ENCODE assay signal across 9 cellular contexts in genomic region chr9:110126986-110127864, GRCh38.
DNase-seq lines count a peak whose midpoint lies in the region; ATAC-seq and TF ChIP-seq lines count a peak whose summit lies in the region.
"Had no signal": no experiment of that assay in that cellular context is flagged by ENCODE, and none has a peak within 500 bp of the region (broad histone marks: within the 10 kb centered on the region; RNA-seq: fewer than 3 reads in every experiment).

No MANE protein-coding gene starts in this region.

- H3K36me3 Mint-ChIP-seq in Calu3 (ENCODE audit: insufficient read depth, unreplicated experiment), result peaks cover 21% of the 10 kb centered on the region
- no peaks in the 10 kb centered on the region for H3K36me3 Mint-ChIP-seq in activated CD8-positive, alpha-beta T cell treated with anti-CD3 and anti-CD28 coated beads for 36 hours (ENCODE audit: low read depth)
- no peaks in the 10 kb centered on the region for H3K36me3 Mint-ChIP-seq in CD8-positive, alpha-beta memory T cell

- H3K27ac ChIP-seq in heart right ventricle (peak overlapping the region; percentile 78 to 94 (median 87)), prostate gland (peak overlapping the region; percentile 58 to 65)
- no peak overlapping the region for H3K27ac ChIP-seq in CD8-positive, alpha-beta memory T cell (ENCODE audit: low read depth, low read length)

- POLR2A ChIA-PET in activated CD8-positive, alpha-beta T cell treated with anti-CD3 and anti-CD28 coated beads for 36 hours (lab: Charles Lee), result interaction anchor here (0.8 to 1.1 kb wide), 2 partner anchors 16 to 17 kb away, joined by 4 read pairs; no protein-coding TSS in a partner anchor
- POLR2A ChIA-PET in CD8-positive, alpha-beta memory T cell (lab: Charles Lee), result no interaction called here

- TF ChIP-seq POLR2A in prostate gland (IDR thresholded peaks at IDR 0.05), result no peak

- peak overlapping the region; percentile 94 for H3K27ac Mint-ChIP-seq in Calu3 (ENCODE audit: unreplicated experiment)
- peak overlapping the region; percentile 58 for H3K27ac Mint-ChIP-seq in activated CD8-positive, alpha-beta T cell treated with anti-CD3 and anti-CD28 coated beads for 36 hours
- no peak overlapping the region for H3K27ac Mint-ChIP-seq in CD8-positive, alpha-beta memory T cell

- WGBS in heart right ventricle, 2 donors, result 5 to 7% methylated on average over 23 of the region's 23 CpGs
- WGBS in prostate gland, result 55% methylated on average over 23 of the region's 23 CpGs

- peak; percentile 31 for DNase-seq in Calu3
- DNase-seq in activated CD8-positive, alpha-beta T cell treated with anti-CD3 and anti-CD28 coated beads for 36 hours, result no peak
- peak; percentile 76 to 90 for DNase-seq in heart right ventricle
- DNase-seq in prostate gland (ENCODE audit: low spot score), result no peak
- DNase-seq in CD8-positive, alpha-beta memory T cell, result no peak
- DNase-seq in SIG-M5 treated with dmso at 0.1 percent for 504 hours (lab: John Stamatoyannopoulos, UW; ENCODE audit: unreplicated experiment), result no peak
- DNase-seq: amygdala had no signal

- TF ChIP-seq CTCF in Calu3 (IDR thresholded peaks at IDR 0.05; ENCODE audit: unreplicated experiment) (no peak), heart right ventricle (IDR thresholded peaks at IDR 0.05) (peak in 3 of 9 donors; percentile 17 to 31 (median 23)), prostate gland (IDR thresholded peaks at IDR 0.05) (no peak)
- no peak for TF ChIP-seq CTCF in activated CD8-positive, alpha-beta T cell treated with anti-CD3 and anti-CD28 coated beads for 36 hours (IDR thresholded peaks at IDR 0.05)

- H3K9me3 ChIP-seq in heart right ventricle (no peaks in the 10 kb centered on the region), prostate gland (no peaks in the 10 kb centered on the region)
- H3K9me3 ChIP-seq in CD8-positive, alpha-beta memory T cell (ENCODE audit: low read length), result no peaks in the 10 kb centered on the region

- H3K4me1 ChIP-seq in heart right ventricle (peaks cover 20 to 99% (median 91%) of the 10 kb centered on the region in 9 donors), prostate gland (replicated peaks) (no peaks in the 10 kb centered on the region)
- H3K4me1 ChIP-seq in CD8-positive, alpha-beta memory T cell (ENCODE audit: insufficient read depth, low read length), result peaks cover 4% of the 10 kb centered on the region

- H3K4me3 ChIP-seq in heart right ventricle (peak overlapping the region; percentile 10 to 53 (median 42)), prostate gland (no peak overlapping the region)
- H3K4me3 ChIP-seq in CD8-positive, alpha-beta memory T cell (ENCODE audit: low read length), result no peak overlapping the region

- ATAC-seq in activated CD8-positive, alpha-beta T cell treated with anti-CD3 and anti-CD28 coated beads for 36 hours, result no peak
- peak; percentile 80 to 89 (median 87) for ATAC-seq in heart right ventricle
- no peak for ATAC-seq in HG02840 (IDR thresholded peaks at IDR 0.05; ENCODE audit: low FRiP score, unreplicated experiment)
- no peak for ATAC-seq in GM19035 (IDR thresholded peaks at IDR 0.05; ENCODE audit: unreplicated experiment)

- TSS peak; percentile 45 for BruUV-seq in Calu3 (replicated peaks; lab: Mats Ljungman, UMichigan)

- CTCF ChIA-PET in Calu3 (lab: Charles Lee), result interaction anchor here (0.7 kb wide), 1 partner anchor 440 kb away, joined by 3 read pairs; no protein-coding TSS in a partner anchor
- CTCF ChIA-PET in activated CD8-positive, alpha-beta T cell treated with anti-CD3 and anti-CD28 coated beads for 36 hours (lab: Charles Lee), result interaction anchor here (1.4 kb wide), 1 partner anchor 20 kb away, joined by 5 read pairs; no protein-coding TSS in a partner anchor
- CTCF ChIA-PET in CD8-positive, alpha-beta memory T cell (lab: Charles Lee), result interaction anchor here (0.9 kb wide), 1 partner anchor 21 kb away, joined by 3 read pairs; no protein-coding TSS in a partner anchor

- H3K4me1 Mint-ChIP-seq in Calu3 (ENCODE audit: low read depth, unreplicated experiment), result peaks cover 10% of the 10 kb centered on the region
- H3K4me1 Mint-ChIP-seq in activated CD8-positive, alpha-beta T cell treated with anti-CD3 and anti-CD28 coated beads for 36 hours (ENCODE audit: low read depth), result peaks cover 19% of the 10 kb centered on the region
- peaks cover 7 to 11% (median 10%) of the 10 kb centered on the region in 3 donors for H3K4me1 Mint-ChIP-seq in CD8-positive, alpha-beta memory T cell

- intact Hi-C loops in Calu3 (cut with micrococcal nuclease; ENCODE audit: unreplicated experiment), result no loop called here
- intact Hi-C loops in activated CD8-positive, alpha-beta T cell treated with anti-CD3 and anti-CD28 coated beads for 36 hours (cut with micrococcal nuclease), result no loop called here
- intact Hi-C loops in heart right ventricle (cut with DNase I), result loop anchor here in 3 of 10 donors (5.0 kb wide), 3 partner anchors 45 to 60 kb away; no protein-coding TSS in a partner anchor
- intact Hi-C loops in prostate gland (cut with DNase I), result no loop called here

- H3K36me3 ChIP-seq in heart right ventricle, result no peaks in the 10 kb centered on the region
- no peaks in the 10 kb centered on the region for H3K36me3 ChIP-seq in prostate gland
- no peaks in the 10 kb centered on the region for H3K36me3 ChIP-seq in CD8-positive, alpha-beta memory T cell (ENCODE audit: insufficient read depth, low read length)

- no peaks in the 10 kb centered on the region for H3K9me3 Mint-ChIP-seq in Calu3 (ENCODE audit: low read depth, unreplicated experiment)
- H3K9me3 Mint-ChIP-seq in activated CD8-positive, alpha-beta T cell treated with anti-CD3 and anti-CD28 coated beads for 36 hours, result no peaks in the 10 kb centered on the region
- no peaks in the 10 kb centered on the region for H3K9me3 Mint-ChIP-seq in CD8-positive, alpha-beta memory T cell

- H3K27me3 ChIP-seq in heart right ventricle (no peaks in the 10 kb centered on the region), prostate gland (replicated peaks; ENCODE audit: insufficient read depth) (no peaks in the 10 kb centered on the region)
- no peaks in the 10 kb centered on the region for H3K27me3 ChIP-seq in CD8-positive, alpha-beta memory T cell (ENCODE audit: insufficient read depth, low read length, poor library complexity, severe bottlenecking)

- no peaks in the 10 kb centered on the region for H3K27me3 Mint-ChIP-seq in Calu3 (ENCODE audit: unreplicated experiment)
- H3K27me3 Mint-ChIP-seq in activated CD8-positive, alpha-beta T cell treated with anti-CD3 and anti-CD28 coated beads for 36 hours, result no peaks in the 10 kb centered on the region
- H3K27me3 Mint-ChIP-seq in CD8-positive, alpha-beta memory T cell, result peaks cover 0 to 2% of the 10 kb centered on the region in 2 donors

- H3K4me3 Mint-ChIP-seq in Calu3 (ENCODE audit: low read depth, unreplicated experiment), result peak overlapping the region; percentile 76
- no peak overlapping the region for H3K4me3 Mint-ChIP-seq in activated CD8-positive, alpha-beta T cell treated with anti-CD3 and anti-CD28 coated beads for 36 hours
- H3K4me3 Mint-ChIP-seq in CD8-positive, alpha-beta memory T cell, result no peak overlapping the region

Comparison
In these comparisons a context has a peak if more than half of its experiments do, and no peak if none do; other contexts are left out.
1. DNase-seq: peak in Calu3 (single experiment) and heart right ventricle (2 of 2); none in activated CD8-positive, alpha-beta T cell treated with anti-CD3 and anti-CD28 coated beads for 36 hours (single experiment), prostate gland (single experiment), CD8-positive, alpha-beta memory T cell (0 of 5) and SIG-M5 treated with dmso at 0.1 percent for 504 hours (single experiment).
2. H3K27ac Mint-ChIP-seq: peak in Calu3 (single experiment) and activated CD8-positive, alpha-beta T cell treated with anti-CD3 and anti-CD28 coated beads for 36 hours (single experiment); none in CD8-positive, alpha-beta memory T cell (0 of 8).
3. ATAC-seq: peak in heart right ventricle (8 of 8); none in activated CD8-positive, alpha-beta T cell treated with anti-CD3 and anti-CD28 coated beads for 36 hours (single experiment), HG02840 (single experiment) and GM19035 (single experiment).
4. H3K4me3 ChIP-seq: peak in heart right ventricle (10 of 10); none in prostate gland (0 of 2) and CD8-positive, alpha-beta memory T cell (single experiment).